18 cellular contexts compared by ENCODE assay signal in genomic region chr5:78215565-78215964, GRCh38.
DNase-seq lines count a peak whose midpoint lies in the region; ATAC-seq, FAIRE-seq and TF ChIP-seq lines count a peak whose summit lies in the region.
"Had no signal": no experiment of that assay in that cellular context is flagged by ENCODE, and none has a peak within 500 bp of the region (broad histone marks: within the 10 kb centered on the region; RNA-seq: fewer than 3 reads in every experiment).

No MANE protein-coding gene starts in this region.

- H3K36me3 Mint-ChIP-seq in Calu3 (ENCODE audit: insufficient read depth, unreplicated experiment) = peaks cover 6% of the 10 kb centered on the region
- H3K36me3 Mint-ChIP-seq in nephron progenitor cell (ENCODE audit: low read depth) = peaks cover 27% of the 10 kb centered on the region
- peaks cover 14 to 44% (median 17%) of the 10 kb centered on the region in 3 donors for H3K36me3 Mint-ChIP-seq in CD8-positive, alpha-beta memory T cell
- H3K36me3 Mint-ChIP-seq in mesothelial cell of epicardium = peaks cover 14% of the 10 kb centered on the region

- H3K4me3 Mint-ChIP-seq in Calu3 (ENCODE audit: low read depth, unreplicated experiment) (peak overlapping the region; percentile 52), nephron progenitor cell (no peak overlapping the region), mesothelial cell of epicardium (no peak overlapping the region)
- H3K4me3 Mint-ChIP-seq in CD8-positive, alpha-beta memory T cell = no peak overlapping the region
- H3K4me3 Mint-ChIP-seq: B cell; CD14-positive monocyte; CD4-positive, alpha-beta T cell; GM23338; H9; HFFc6 had no signal

- H3K27ac Mint-ChIP-seq in Calu3 (ENCODE audit: unreplicated experiment) = peak overlapping the region; percentile 71
- H3K27ac Mint-ChIP-seq in nephron progenitor cell = peak overlapping the region; percentile 29
- H3K27ac Mint-ChIP-seq in CD8-positive, alpha-beta memory T cell = peak overlapping the region in 1 of 8 donors; percentile 49
- no peak overlapping the region for H3K27ac Mint-ChIP-seq in mesothelial cell of epicardium
- H3K27ac Mint-ChIP-seq: B cell; CD14-positive monocyte; CD4-positive, alpha-beta T cell; GM23338; H9; HFFc6 had no signal

- intact Hi-C loops in Calu3 (cut with micrococcal nuclease; ENCODE audit: unreplicated experiment) = no loop called here

- TF ChIP-seq CTCF in A549 (IDR thresholded peaks at IDR 0.05) (no peak), Calu3 (IDR thresholded peaks at IDR 0.05; ENCODE audit: unreplicated experiment) (no peak), nephron progenitor cell (IDR thresholded peaks at IDR 0.05) (no peak), mesothelial cell of epicardium (IDR thresholded peaks at IDR 0.05; ENCODE audit: unreplicated experiment) (no peak)

- no peak for FAIRE-seq in A549 (lab: Jason Lieb, UNC)

- H3K9me3 ChIP-seq in A549 = 0 out of 3 replicates have a peak, but pooled peaks cover 1% of the 10 kb centered on the region
- H3K9me3 ChIP-seq in CD8-positive, alpha-beta memory T cell (ENCODE audit: low read length) = no peaks in the 10 kb centered on the region
- H3K9me3 ChIP-seq: BLaER1 had no signal

- H3K27ac ChIP-seq in A549 (peak overlapping the region; percentile 49 to 72), caudate nucleus (ENCODE audit: low read depth, low read length) (no peak overlapping the region)
- H3K27ac ChIP-seq in CD8-positive, alpha-beta memory T cell (ENCODE audit: low read depth, low read length) = no peak overlapping the region
- H3K27ac ChIP-seq: BLaER1 had no signal

- no peak for TF ChIP-seq POLR2A in A549 (IDR thresholded peaks at IDR 0.05; ENCODE audit: low read length)

- no peaks in the 10 kb centered on the region for H3K27me3 Mint-ChIP-seq in Calu3 (ENCODE audit: unreplicated experiment)
- no peaks in the 10 kb centered on the region for H3K27me3 Mint-ChIP-seq in nephron progenitor cell (ENCODE audit: low read depth, poor library complexity)
- no peaks in the 10 kb centered on the region for H3K27me3 Mint-ChIP-seq in CD8-positive, alpha-beta memory T cell
- no peaks in the 10 kb centered on the region for H3K27me3 Mint-ChIP-seq in mesothelial cell of epicardium (ENCODE audit: low read depth)
- H3K27me3 Mint-ChIP-seq: B cell; CD4-positive, alpha-beta T cell had no signal

- H3K4me3 ChIP-seq in A549 = peak overlapping the region; percentile 32
- H3K4me3 ChIP-seq in CD8-positive, alpha-beta memory T cell (ENCODE audit: low read length) = no peak overlapping the region
- H3K4me3 ChIP-seq: BLaER1, GM23338 had no signal

- H3K36me3 ChIP-seq in CD8-positive, alpha-beta memory T cell (ENCODE audit: insufficient read depth, low read length) = no peaks in the 10 kb centered on the region

- CTCF ChIA-PET in A549 (lab: Yijun Ruan, JAX) = interaction anchor here (0.6 kb wide), 1 partner anchor 10 kb away, joined by 3 read pairs; no protein-coding TSS in a partner anchor
- CTCF ChIA-PET in Calu3 (lab: Charles Lee) = interaction anchor here (0.5 to 1.3 kb wide), 4 partner anchors 10 to 381 kb away, joined by 3 to 4 read pairs (median 3); no protein-coding TSS in a partner anchor
- CTCF ChIA-PET in CD8-positive, alpha-beta memory T cell (lab: Charles Lee) = no interaction called here

- peak overlapping the region; percentile 78 for H3K4me2 ChIP-seq in A549
- H3K4me2 ChIP-seq: BLaER1, GM23338 had no signal

- TF ChIP-seq EP300 in A549 (IDR thresholded peaks at IDR 0.05) = no peak

- no peak for TF ChIP-seq RAD21 in A549 (conservative IDR thresholded peaks at IDR 0.05 in 1 of 2, IDR thresholded peaks at IDR 0.05 in 1 of 2)

- H3K27me3 ChIP-seq in CD8-positive, alpha-beta memory T cell (ENCODE audit: insufficient read depth, low read length, poor library complexity, severe bottlenecking) = no peaks in the 10 kb centered on the region
- H3K27me3 ChIP-seq: BLaER1 had no signal

- WGBS in A549 (ENCODE audit: missing lambda C conversion rate) = 25% methylated on average over 1 of the region's 1 CpG

- peaks cover 38% of the 10 kb centered on the region for H3K4me1 ChIP-seq in A549
- no peaks in the 10 kb centered on the region for H3K4me1 ChIP-seq in CD8-positive, alpha-beta memory T cell (ENCODE audit: insufficient read depth, low read length)
- H3K4me1 ChIP-seq: BLaER1 had no signal

- ATAC-seq in A549 (peak; percentile 51 to 68; a peak in 3 of 6 replicates), left lobe of liver (peak; percentile 49)
- ATAC-seq: GM23338 had no signal

- POLR2A ChIA-PET in A549 (lab: Yijun Ruan, JAX) = interaction anchor here (0.6 kb wide), 1 partner anchor 514 kb away, joined by 8 read pairs; no protein-coding TSS in a partner anchor
- POLR2A ChIA-PET in CD8-positive, alpha-beta memory T cell (lab: Charles Lee) = no interaction called here

- peaks cover 15% of the 10 kb centered on the region for H3K4me1 Mint-ChIP-seq in Calu3 (ENCODE audit: low read depth, unreplicated experiment)
- H3K4me1 Mint-ChIP-seq in nephron progenitor cell = no peaks in the 10 kb centered on the region
- H3K4me1 Mint-ChIP-seq in CD8-positive, alpha-beta memory T cell = no peaks in the 10 kb centered on the region
- peaks cover 4% of the 10 kb centered on the region for H3K4me1 Mint-ChIP-seq in mesothelial cell of epicardium
- H3K4me1 Mint-ChIP-seq: B cell, CD14-positive monocyte had no signal

- H3K9me3 Mint-ChIP-seq in Calu3 (ENCODE audit: low read depth, unreplicated experiment) = no peaks in the 10 kb centered on the region
- H3K9me3 Mint-ChIP-seq in nephron progenitor cell = peaks cover 5% of the 10 kb centered on the region
- H3K9me3 Mint-ChIP-seq in CD8-positive, alpha-beta memory T cell = no peaks in the 10 kb centered on the region
- H3K9me3 Mint-ChIP-seq in mesothelial cell of epicardium = peaks cover 4% of the 10 kb centered on the region
- H3K9me3 Mint-ChIP-seq: CD4-positive, alpha-beta T cell; GM23338; H9; HFFc6 had no signal

- DNase-seq in A549 (ENCODE audit: low read depth in 1 of 2, low spot score in 1 of 2) = peak; percentile 7 to 14
- no peak for DNase-seq in Calu3
- DNase-seq in left lobe of liver (ENCODE audit: low spot score) = no peak
- DNase-seq in nephron progenitor cell = no peak
- DNase-seq in CD8-positive, alpha-beta memory T cell = no peak
- no peak for DNase-seq in caudate nucleus (lab: John Stamatoyannopoulos, UW)
- no peak for DNase-seq in mesothelial cell of epicardium (ENCODE audit: low spot score in 2 of 2, unreplicated experiment in 2 of 2)
- DNase-seq: 8988T; CD4-positive, alpha-beta T cell; COR-L47; DMS153; DND-41; H9; HFFc6 had no signal

- BruUV-seq in Calu3 (replicated peaks; lab: Mats Ljungman, UMichigan) = TSS peak; percentile 5

TF ChIP-seq in A549, 52 proteins besides CTCF, POLR2A, EP300 and RAD21 (continues in another document):
- no peak for TF ChIP-seq KDM1A (IDR thresholded peaks at IDR 0.05; ENCODE audit: low read depth)
- no peak for TF ChIP-seq CBX2 (IDR thresholded peaks at IDR 0.05; ENCODE audit: borderline replicate concordance, low read depth)
- TF ChIP-seq NPAS2 (CRISPR knock-in tag; IDR thresholded peaks at IDR 0.05; ENCODE audit: borderline replicate concordance) = no peak
- no peak for TF ChIP-seq HOXB13 (CRISPR knock-in tag; IDR thresholded peaks at IDR 0.05; ENCODE audit: low read depth)
- TF ChIP-seq FOSB (CRISPR knock-in tag; IDR thresholded peaks at IDR 0.05) = no peak
- TF ChIP-seq CHD4 (IDR thresholded peaks at IDR 0.05; ENCODE audit: borderline replicate concordance) = no peak
- no peak for TF ChIP-seq ELK1 (IDR thresholded peaks at IDR 0.05; ENCODE audit: low read depth, low read length)
- TF ChIP-seq GATA3 (IDR thresholded peaks at IDR 0.05; ENCODE audit: borderline replicate concordance) = no peak
- TF ChIP-seq E2F6 (IDR thresholded peaks at IDR 0.05; ENCODE audit: borderline replicate concordance, low read depth) = no peak
- no peak for TF ChIP-seq HMGXB4 (CRISPR knock-in tag; IDR thresholded peaks at IDR 0.05; ENCODE audit: borderline replicate concordance)
- no peak for TF ChIP-seq MYC (IDR thresholded peaks at IDR 0.05; ENCODE audit: borderline replicate concordance, low read length)
- TF ChIP-seq RCOR1 (IDR thresholded peaks at IDR 0.05; ENCODE audit: low read depth, low read length) = no peak
- TF ChIP-seq HES2 (IDR thresholded peaks at IDR 0.05) = no peak
- TF ChIP-seq POLR2AphosphoS2 (conservative IDR thresholded peaks at IDR 0.05; ENCODE audit: low read length) = no peak
- no peak for TF ChIP-seq HEYL (CRISPR knock-in tag; IDR thresholded peaks at IDR 0.05)
- TF ChIP-seq HDAC2 (IDR thresholded peaks at IDR 0.05) = no peak

Comparison
In these comparisons a context has a peak if more than half of its experiments do, and no peak if none do; other contexts are left out.
1. DNase-seq: peak in A549 (2 of 2); none in Calu3 (single experiment), left lobe of liver (single experiment), nephron progenitor cell (single experiment), CD8-positive, alpha-beta memory T cell (0 of 5), caudate nucleus (0 of 61) and mesothelial cell of epicardium (0 of 2).
2. H3K27ac ChIP-seq: peak in A549 (2 of 2); none in CD8-positive, alpha-beta memory T cell (single experiment) and caudate nucleus (single experiment).